1 cellular context compared by ENCODE assay signal in the genomic region with DNA sequence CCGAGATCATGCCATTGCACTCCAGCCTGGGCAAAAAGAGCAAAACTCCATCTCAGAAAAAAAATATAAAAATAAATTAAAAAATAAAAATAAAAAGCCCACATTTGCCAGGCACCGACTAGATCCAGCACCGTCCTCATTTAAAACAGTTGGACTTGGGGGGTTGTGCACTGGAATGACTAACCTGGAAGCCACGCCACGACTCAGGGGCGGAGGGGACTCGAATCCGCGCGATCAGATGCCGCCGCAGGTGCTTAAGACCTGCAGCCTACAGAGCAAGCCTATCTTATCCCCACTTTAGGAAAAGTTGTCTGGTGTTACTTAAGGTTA.
TF ChIP-seq lines count a peak whose summit lies in the region.

No MANE protein-coding gene starts in this region.

TF ChIP-seq in endothelial cell of umbilical vein, 7 proteins besides CTCF, POLR2A, EP300 and RAD21:
- TF ChIP-seq, protein P1, sequence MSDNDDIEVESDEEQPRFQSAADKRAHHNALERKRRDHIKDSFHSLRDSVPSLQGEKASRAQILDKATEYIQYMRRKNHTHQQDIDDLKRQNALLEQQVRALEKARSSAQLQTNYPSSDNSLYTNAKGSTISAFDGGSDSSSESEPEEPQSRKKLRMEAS (IDR thresholded peaks at IDR 0.05; ENCODE audit: insufficient read depth, insufficient read length), result no peak
- TF ChIP-seq JUN (IDR thresholded peaks at IDR 0.05; ENCODE audit: borderline replicate concordance, insufficient read depth, insufficient read length, low read depth) (no peak), POLR2AphosphoS5 (IDR thresholded peaks at IDR 0.05; ENCODE audit: insufficient read depth, low read depth, low read length) (no peak), MYC (IDR thresholded peaks at IDR 0.05; ENCODE audit: low read depth, low read length) (no peak), GATA2 (IDR thresholded peaks at IDR 0.05; ENCODE audit: insufficient read depth, insufficient read length, low read depth, low read length) (no peak), EZH2 (IDR thresholded peaks at IDR 0.05; ENCODE audit: borderline replicate concordance, low read depth, low read length, severe bottlenecking) (no peak), FOS (IDR thresholded peaks at IDR 0.05; ENCODE audit: borderline replicate concordance, insufficient read depth, low read length) (no peak)
